Comparison of ENCODE assay signal across 23 cellular contexts in genomic region chr2:162967137-162967536, GRCh38.
A peak's percentile ranks its signal among the peaks of the same experiment; 100 is the strongest.
DNase-seq lines count a peak whose midpoint lies in the region; ATAC-seq, FAIRE-seq and TF ChIP-seq lines count a peak whose summit lies in the region.
"Had no signal": no experiment of that assay in that cellular context is flagged by ENCODE, and none has a peak within 500 bp of the region (broad histone marks: within the 10 kb centered on the region; RNA-seq: fewer than 3 reads in every experiment).

No MANE protein-coding gene starts in this region.

- no peaks in the 10 kb centered on the region for H4K20me1 ChIP-seq in K562 (replicated peaks; ENCODE audit: control insufficient read depth, insufficient read depth, low read length)

- DNase-seq in cardiac muscle cell (ENCODE audit: low read depth in 1 of 2, low spot score in 1 of 2) (peak in 1 of 2 donors; percentile 87), heart right ventricle (no peak), NCI-H2171 (lab: John Stamatoyannopoulos, UW) (peak; percentile 72), K562 (ENCODE audit: extremely low read depth in 1 of 4, low spot score in 3 of 4) (no peak), retina (peak; percentile 3), GM20000 (ENCODE audit: low spot score) (no peak), NCI-H187 (lab: John Stamatoyannopoulos, UW) (no peak)
- DNase-seq: activated CD4-positive, alpha-beta memory T cell treated with anti-CD3 and anti-CD28 coated beads for 36 hours; activated CD4-positive, alpha-beta T cell treated with anti-CD3 and anti-CD28 coated beads for 1 hour; activated T-cell treated with anti-CD3 and anti-CD28 coated beads, Interleukin-2, amount 50 U/mL, for 72 hours; GOT3; lower lobe of right lung; naive thymus-derived CD4-positive, alpha-beta T cell; NCI-H1048; NCI-H187 treated with DMSO at 0.1 percent for 48 hours; NCI-H226; nucleus accumbens; stimulated activated CD4-positive, alpha-beta T cell treated with anti-CD3 and anti-CD28 coated beads, Interleukin-4, amount 100 ng/mL, for 4 hours; SW 1271; tibial artery had no signal

- FAIRE-seq in K562 (lab: Jason Lieb, UNC) = no peak
- FAIRE-seq: keratinocyte had no signal

- H3K27ac ChIP-seq in cardiac muscle cell (peak overlapping the region; percentile 92), heart right ventricle (no peak overlapping the region), K562 (ENCODE audit: extremely low read depth, low read depth, low read length) (no peak overlapping the region)
- H3K27ac ChIP-seq: lower lobe of right lung, prostate gland, tibial artery had no signal

- POLR2A ChIA-PET in K562 (lab: Yijun Ruan, JAX) = no interaction called here

- BruUV-seq in K562 (replicated peaks; lab: Mats Ljungman, UMichigan) = no TSS peak

- ATAC-seq in heart right ventricle (no peak), K562 (no peak)
- ATAC-seq: activated T-cell treated with anti-CD3 and anti-CD28 coated beads, Interleukin-2, amount 50 U/mL, for 72 hours; esophagus mucosa; lower lobe of right lung; naive thymus-derived CD4-positive, alpha-beta T cell had no signal

- H3K9me3 ChIP-seq in cardiac muscle cell (ENCODE audit: low read depth) (no peaks in the 10 kb centered on the region), heart right ventricle (no peaks in the 10 kb centered on the region), K562 (replicated peaks; ENCODE audit: control insufficient read depth, insufficient read depth, low read depth, low read length) (no peaks in the 10 kb centered on the region; the same call in 1 of the 2 replicates)
- H3K9me3 ChIP-seq: lower lobe of right lung, prostate gland, tibial artery had no signal

- no peak overlapping the region for H3K4me2 ChIP-seq in K562 (ENCODE audit: insufficient read depth, low read length)

- H3K4me1 ChIP-seq in cardiac muscle cell (ENCODE audit: low read depth) (peaks cover 41% of the 10 kb centered on the region), heart right ventricle (no peaks in the 10 kb centered on the region), K562 (replicated peaks in 1 of 2; ENCODE audit: control insufficient read depth in 2 of 2, insufficient read depth in 2 of 2, low read length in 2 of 2) (no peaks in the 10 kb centered on the region)
- H3K4me1 ChIP-seq: lower lobe of right lung, prostate gland, tibial artery had no signal

- TF ChIP-seq CTCF in cardiac muscle cell (IDR thresholded peaks at IDR 0.05; ENCODE audit: low read depth, low read length) = no peak
- no peak for TF ChIP-seq CTCF in heart right ventricle (IDR thresholded peaks at IDR 0.05)
- TF ChIP-seq CTCF in K562 (IDR thresholded peaks at IDR 0.05 in 2 of 3, conservative IDR thresholded peaks at IDR 0.05 in 1 of 3; ENCODE audit: insufficient read depth in 2 of 3, low read depth in 1 of 3, low read length in 3 of 3) = no peak
- no peak for TF ChIP-seq CTCF in GM20000 (IDR thresholded peaks at IDR 0.05; ENCODE audit: extremely low read depth, missing control alignments)

- no peaks in the 10 kb centered on the region for H3K27me3 ChIP-seq in cardiac muscle cell
- H3K27me3 ChIP-seq in heart right ventricle = no peaks in the 10 kb centered on the region
- H3K27me3 ChIP-seq in K562 (ENCODE audit: control insufficient read depth in 2 of 2, insufficient read depth in 2 of 2, low read length in 2 of 2) = no peaks in the 10 kb centered on the region
- H3K27me3 ChIP-seq: tibial artery had no signal

- no peak for TF ChIP-seq RAD21 in K562 (CRISPR knock-in tag; conservative IDR thresholded peaks at IDR 0.05 in 1 of 2, IDR thresholded peaks at IDR 0.05 in 1 of 2)

- H3K4me3 ChIP-seq in cardiac muscle cell (no peak overlapping the region), heart right ventricle (no peak overlapping the region), K562 (no peak overlapping the region)
- H3K4me3 ChIP-seq: lower lobe of right lung, prostate gland, tibial artery had no signal

- intact Hi-C loops in heart right ventricle (cut with DNase I) (no loop called here), K562 (cut with micrococcal nuclease) (no loop called here)

- CTCF ChIA-PET in K562 (lab: Yijun Ruan, JAX; ENCODE audit: low intra/inter-chr PET ratio) = no interaction called here

- H3K9ac ChIP-seq in K562 (ENCODE audit: insufficient read depth in 1 of 2, low read depth in 2 of 2, low read length in 2 of 2) = no peak overlapping the region

- in situ Hi-C loops in K562 (cut with MboI) = no loop called here

- H3K36me3 ChIP-seq in cardiac muscle cell (no peaks in the 10 kb centered on the region), heart right ventricle (no peaks in the 10 kb centered on the region), K562 (ENCODE audit: control insufficient read depth, insufficient read depth, low read length) (no peaks in the 10 kb centered on the region)
- H3K36me3 ChIP-seq: lower lobe of right lung, prostate gland, tibial artery had no signal

- no peak for TF ChIP-seq EP300 in K562 (IDR thresholded peaks at IDR 0.05; ENCODE audit: low read length)

- H2AFZ ChIP-seq in K562 (ENCODE audit: low read depth, low read length) = no peak overlapping the region

- H3K9me1 ChIP-seq in K562 (ENCODE audit: control insufficient read depth, insufficient read depth, low read length) = no peaks in the 10 kb centered on the region

- WGBS in heart right ventricle, 2 donors = 3 to 7% methylated on average over 3 of the region's 3 CpGs
- WGBS in K562 (ENCODE audit: insufficient coverage, low coverage, missing lambda C conversion rate) = 0% methylated on average over 3 of the region's 3 CpGs

- TF ChIP-seq POLR2A in K562 (conservative IDR thresholded peaks at IDR 0.05) = no peak

- H3K79me2 ChIP-seq in K562 (ENCODE audit: control insufficient read depth, insufficient read depth, low read length) = no peaks in the 10 kb centered on the region

TF ChIP-seq in K562, 482 proteins besides CTCF, POLR2A, EP300 and RAD21 (continues in another document):
- TF ChIP-seq DACH1 (IDR thresholded peaks at IDR 0.05; ENCODE audit: partially characterized antibody) = no peak
- TF ChIP-seq GTF2E2 (tag; IDR thresholded peaks at IDR 0.05) = no peak
- no peak for TF ChIP-seq HDAC8 (tag; IDR thresholded peaks at IDR 0.05)
- no peak for TF ChIP-seq MCM7 (IDR thresholded peaks at IDR 0.05)
- TF ChIP-seq CREM (IDR thresholded peaks at IDR 0.05; ENCODE audit: low read depth) = no peak
- TF ChIP-seq MLX (CRISPR knock-in tag; conservative IDR thresholded peaks at IDR 0.05) = no peak
- TF ChIP-seq TFE3 (CRISPR knock-in tag; IDR thresholded peaks at IDR 0.05) = peak; percentile 11; the same call in 1 of the 2 replicates
- TF ChIP-seq AFF1 (IDR thresholded peaks at IDR 0.05; ENCODE audit: low read depth in 1 of 2, partially characterized antibody in 2 of 2) = no peak
- TF ChIP-seq ZBTB1 (CRISPR knock-in tag; IDR thresholded peaks at IDR 0.05; ENCODE audit: borderline replicate concordance, low read depth) = no peak
- no peak for TF ChIP-seq CBX5 (IDR thresholded peaks at IDR 0.05; ENCODE audit: borderline replicate concordance, low read depth)
- TF ChIP-seq ZNF785 (CRISPR knock-in tag; IDR thresholded peaks at IDR 0.05) = no peak
- TF ChIP-seq MEF2A (IDR thresholded peaks at IDR 0.05; ENCODE audit: control insufficient read depth, low read depth, low read length) = no peak

Comparison
In these comparisons a context has a peak if more than half of its experiments do, and no peak if none do; other contexts are left out.
1. DNase-seq: peak in NCI-H2171 (single experiment) and retina (single experiment); none in heart right ventricle (0 of 2), K562 (0 of 4), GM20000 (single experiment) and NCI-H187 (0 of 2).